ENCODE assay signal across 9 cellular contexts in the genomic region with DNA sequence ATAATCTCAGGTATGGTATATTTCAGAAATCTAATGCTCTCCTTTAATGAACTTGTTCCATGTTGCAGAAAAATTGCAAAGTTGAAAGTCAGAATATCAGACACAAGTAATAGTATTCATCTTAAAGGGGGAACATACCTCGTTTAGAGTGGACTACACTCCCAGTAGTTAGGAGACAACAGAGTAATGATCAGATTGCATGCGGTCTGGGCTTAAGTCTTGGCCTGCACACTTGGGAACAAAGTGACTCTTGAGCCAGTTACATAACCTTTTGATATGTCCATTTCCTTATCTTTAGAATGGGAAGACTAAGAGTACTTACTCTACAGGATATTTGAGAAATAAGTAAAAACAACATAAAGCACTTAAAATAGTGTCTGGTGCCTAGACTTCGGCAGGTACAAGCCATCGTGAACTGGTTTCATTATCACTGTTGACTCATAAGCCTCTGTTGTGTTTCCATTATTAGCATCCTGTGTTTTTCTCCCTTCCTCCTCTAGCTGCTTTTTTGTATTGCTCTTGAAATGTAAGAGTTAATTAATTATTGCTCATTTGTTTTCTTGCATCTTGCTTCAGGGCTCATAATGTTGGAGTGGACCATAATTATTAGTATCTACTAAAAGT. TPM values are rescaled to one million over a fixed set of nuclear protein-coding genes. Genes with fewer than 3 reads are reported as not detected.
DNase-seq lines count a peak whose midpoint lies in the region; ATAC-seq and TF ChIP-seq lines count a peak whose summit lies in the region.
"Had no signal": no experiment of that assay in that cellular context is flagged by ENCODE, and none has a peak within 500 bp of the region (broad histone marks: within the 10 kb centered on the region; RNA-seq: fewer than 3 reads in every experiment).

No MANE protein-coding gene starts in this region.

- H3K4me3 Mint-ChIP-seq in activated CD4-positive, alpha-beta T cell treated with anti-CD3 and anti-CD28 coated beads, Interleukin-2, amount 10 ng/mL, durations not matched to agents 24 days and 14 days: peak overlapping the region; percentile 7
- no peak overlapping the region for H3K4me3 Mint-ChIP-seq in nephron progenitor cell

- no peak for TF ChIP-seq CTCF in nephron progenitor cell (IDR thresholded peaks at IDR 0.05)

- intact Hi-C loops in activated CD4-positive, alpha-beta T cell treated with anti-CD3 and anti-CD28 coated beads, Interleukin-2, amount 10 ng/mL, durations not matched to agents 24 days and 14 days (cut with micrococcal nuclease): no loop called here

- H3K36me3 Mint-ChIP-seq in activated CD4-positive, alpha-beta T cell treated with anti-CD3 and anti-CD28 coated beads, Interleukin-2, amount 10 ng/mL, durations not matched to agents 24 days and 14 days (ENCODE audit: low read depth): peaks cover 2% of the 10 kb centered on the region
- peaks cover 69% of the 10 kb centered on the region for H3K36me3 Mint-ChIP-seq in nephron progenitor cell (ENCODE audit: low read depth)

- ATAC-seq in GM21576 (IDR thresholded peaks at IDR 0.05; ENCODE audit: unreplicated experiment) (peak; percentile 86), HG03432 (IDR thresholded peaks at IDR 0.05; ENCODE audit: unreplicated experiment) (peak; percentile 83)

- H3K27ac Mint-ChIP-seq in activated CD4-positive, alpha-beta T cell treated with anti-CD3 and anti-CD28 coated beads, Interleukin-2, amount 10 ng/mL, durations not matched to agents 24 days and 14 days: no peak overlapping the region
- H3K27ac Mint-ChIP-seq in nephron progenitor cell: no peak overlapping the region

- no peaks in the 10 kb centered on the region for H3K9me3 Mint-ChIP-seq in activated CD4-positive, alpha-beta T cell treated with anti-CD3 and anti-CD28 coated beads, Interleukin-2, amount 10 ng/mL, durations not matched to agents 24 days and 14 days
- no peaks in the 10 kb centered on the region for H3K9me3 Mint-ChIP-seq in nephron progenitor cell

- no peak for DNase-seq in activated CD4-positive, alpha-beta T cell treated with anti-CD3 and anti-CD28 coated beads, Interleukin-2, amount 10 ng/mL, durations not matched to agents 24 days and 14 days
- no peak for DNase-seq in activated CD4-positive, alpha-beta T cell treated with anti-CD3 and anti-CD28 coated beads for 4 hours
- DNase-seq in iris pigment epithelial cell (ENCODE audit: low read depth) (peak; percentile 15), C1 segment of cervical spinal cord (lab: John Stamatoyannopoulos, UW) (no peak), Kasumi-1 (lab: John Stamatoyannopoulos, UW) (no peak), nephron progenitor cell (no peak)
- DNase-seq: SW 1271 had no signal

- H3K27me3 Mint-ChIP-seq in activated CD4-positive, alpha-beta T cell treated with anti-CD3 and anti-CD28 coated beads, Interleukin-2, amount 10 ng/mL, durations not matched to agents 24 days and 14 days: no peaks in the 10 kb centered on the region
- H3K27me3 Mint-ChIP-seq in nephron progenitor cell (ENCODE audit: low read depth, poor library complexity): no peaks in the 10 kb centered on the region

- peaks cover 16% of the 10 kb centered on the region for H3K4me1 Mint-ChIP-seq in activated CD4-positive, alpha-beta T cell treated with anti-CD3 and anti-CD28 coated beads, Interleukin-2, amount 10 ng/mL, durations not matched to agents 24 days and 14 days
- H3K4me1 Mint-ChIP-seq in nephron progenitor cell: no peaks in the 10 kb centered on the region

RNA-seq across cellular contexts. Expression of gene DPY19L3, which starts 53.0 kb away (rescaled TPM):
- 19.1 and 19.5 TPM in 2 replicates for total RNA-seq in activated CD4-positive, alpha-beta T cell treated with anti-CD3 and anti-CD28 coated beads, Interleukin-2, amount 10 ng/mL, durations not matched to agents 24 days and 14 days
